In the genomic region with DNA sequence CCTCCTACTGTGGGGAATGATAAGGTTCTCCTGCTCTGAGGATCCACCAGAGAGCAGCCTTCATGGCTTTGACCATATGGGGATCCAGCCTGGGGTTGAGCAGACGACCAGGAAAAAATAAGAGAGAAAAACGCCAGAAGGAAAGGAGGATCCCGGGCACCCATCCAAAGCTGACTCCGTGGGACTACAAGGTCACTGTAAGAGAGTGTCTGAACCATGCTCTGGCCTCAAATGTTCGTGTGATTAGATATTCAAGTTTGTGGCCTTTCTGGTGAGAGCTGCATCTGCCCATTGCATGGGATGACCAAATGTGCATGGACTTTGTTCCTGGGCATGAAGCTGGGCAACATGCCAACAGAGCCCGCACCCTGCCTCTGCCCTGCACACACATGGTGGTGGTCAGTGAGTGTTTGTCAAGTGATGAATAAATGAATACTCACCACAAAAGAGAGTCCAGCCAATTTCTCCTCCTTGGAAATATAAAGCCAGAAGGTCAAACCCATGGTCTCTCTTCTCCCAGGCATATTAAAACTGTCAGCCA, we compare ENCODE assay signal across 11 cellular contexts.
DNase-seq lines count a peak whose midpoint lies in the region; ATAC-seq, FAIRE-seq and TF ChIP-seq lines count a peak whose summit lies in the region.
"Had no signal": no experiment of that assay in that cellular context is flagged by ENCODE, and none has a peak within 500 bp of the region (broad histone marks: within the 10 kb centered on the region; RNA-seq: fewer than 3 reads in every experiment).

No MANE protein-coding gene starts in this region.

- no peak overlapping the region for H2AFZ ChIP-seq in H1 (ENCODE audit: low read length)

- intact Hi-C loops in spleen (cut with DNase I; ENCODE audit: low total_unique reads): no loop called here

- H4K20me1 ChIP-seq in H1 (replicated peaks in 1 of 2; ENCODE audit: control insufficient read depth in 1 of 2, insufficient read depth in 2 of 2, low read length in 2 of 2): no peaks in the 10 kb centered on the region

- ATAC-seq in omental fat pad (ENCODE audit: low FRiP score): no peak

- POLR2A ChIA-PET in H1 (lab: Charles Lee; ENCODE audit: partially characterized antibody): no interaction called here

- no peak overlapping the region for H2AK5ac ChIP-seq in H1 (ENCODE audit: low read depth, low read length)

- H3K23me2 ChIP-seq in H1 (ENCODE audit: low read depth, low read length): no peaks in the 10 kb centered on the region

- CTCF ChIA-PET in H1 (lab: Charles Lee; ENCODE audit: partially characterized antibody): no interaction called here

- peaks cover 0 to 3% (median 0%) of the 10 kb centered on the region in 4 experiments; a peak in 2 of 7 replicates for H3K4me1 ChIP-seq in H1 (replicated peaks in 1 of 4; ENCODE audit: control insufficient read depth in 3 of 4, insufficient read depth in 4 of 4, low read length in 3 of 4)
- H3K4me1 ChIP-seq in spleen: peaks cover 14 to 73% (median 47%) of the 10 kb centered on the region in 6 donors

- H3K9me3 Mint-ChIP-seq in activated naive CD4-positive, alpha-beta T cell treated with anti-CD3 and anti-CD28 coated beads, Interleukin-2, amount 50 U/mL, for 24 hours: no peaks in the 10 kb centered on the region

- FAIRE-seq in H1 (lab: Jason Lieb, UNC): no peak

- no peak overlapping the region for H3K4ac ChIP-seq in H1 (replicated peaks; ENCODE audit: insufficient read length, low read depth, low read length)

- no peak overlapping the region for H4K8ac ChIP-seq in H1 (ENCODE audit: extremely low read depth, insufficient read depth, low read length)

- no peak overlapping the region for H2BK5ac ChIP-seq in H1 (ENCODE audit: low read depth, low read length)

- 89% methylated on average over 6 of the region's 6 CpGs; no CpG with 5 or more reads in 1 of the 2 experiments for WGBS in H1 (ENCODE audit: extremely low coverage in 1 of 2, insufficient coverage in 1 of 2, insufficient read length in 1 of 2, insufficient replicate concordance in 2 of 2, low coverage in 1 of 2, low lambda C conversion rate in 2 of 2, missing lambda C conversion rate in 1 of 2), 2 experiments
- 63 to 78% (median 66%) methylated on average over 6 of the region's 6 CpGs for WGBS in spleen, 5 donors

- no peak overlapping the region for H4K91ac ChIP-seq in H1 (replicated peaks; ENCODE audit: insufficient read length, low read length)

- no peaks in the 10 kb centered on the region for H3K79me2 ChIP-seq in H1 (ENCODE audit: control insufficient read depth in 1 of 2, insufficient read depth in 2 of 2, low read length in 2 of 2)

- H3K9me3 ChIP-seq in H1 (ENCODE audit: insufficient read depth in 2 of 2, low read depth in 1 of 2, low read length in 1 of 2) (no peaks in the 10 kb centered on the region), spleen (no peaks in the 10 kb centered on the region)

- no peak for DNase-seq in activated naive CD4-positive, alpha-beta T cell treated with anti-CD3 and anti-CD28 coated beads, Interleukin-2, amount 50 U/mL, for 16 hours
- peak; percentile 93 for DNase-seq in RPMI7951 (ENCODE audit: low read depth)
- no peak for DNase-seq in H1 (ENCODE audit: low read depth in 1 of 2, low spot score in 2 of 2)
- no peak for DNase-seq in spleen
- DNase-seq in stimulated activated CD4-positive, alpha-beta T cell treated with anti-CD3 and anti-CD28 coated beads, Interleukin-4, amount 100 ng/mL, for 4 hours: no peak
- no peak for DNase-seq in NCI-H2107 treated with DMSO at 0.1 percent for 48 hours (lab: John Stamatoyannopoulos, UW; ENCODE audit: unreplicated experiment)
- no peak for DNase-seq in omental fat pad (ENCODE audit: low spot score)
- DNase-seq: NCI-H1092 treated with DMSO at 0.1 percent for 48 hours had no signal

- no peak for TF ChIP-seq RAD21 in H1 (IDR thresholded peaks at IDR 0.05 in 1 of 2, conservative IDR thresholded peaks at IDR 0.05 in 1 of 2; ENCODE audit: low read depth in 2 of 2, low read length in 2 of 2)

- H3K4me3 Mint-ChIP-seq in activated naive CD4-positive, alpha-beta T cell treated with anti-CD3 and anti-CD28 coated beads, Interleukin-2, amount 50 U/mL, for 24 hours: no peak overlapping the region
- H3K4me3 Mint-ChIP-seq: B cell had no signal

- TF ChIP-seq CTCF in H1 (IDR thresholded peaks at IDR 0.05; ENCODE audit: control extremely low read depth in 1 of 3, insufficient read depth in 1 of 3, low read depth in 1 of 3, low read length in 3 of 3): no peak
- no peak for TF ChIP-seq CTCF in spleen (IDR thresholded peaks at IDR 0.05 in 8 of 11, conservative IDR thresholded peaks at IDR 0.05 in 3 of 11)
- TF ChIP-seq CTCF in omental fat pad (IDR thresholded peaks at IDR 0.05): no peak

- H3K27me3 ChIP-seq in H1 (replicated peaks in 1 of 4; ENCODE audit: control insufficient read depth in 3 of 4, extremely low read depth in 1 of 4, insufficient read depth in 3 of 4, low read length in 3 of 4): no peaks in the 10 kb centered on the region
- H3K27me3 ChIP-seq in spleen (replicated peaks in 1 of 7): no peaks in the 10 kb centered on the region

- no peak overlapping the region for H3K14ac ChIP-seq in H1 (ENCODE audit: insufficient read length)

- H2BK15ac ChIP-seq in H1 (ENCODE audit: low read length): no peak overlapping the region

- TF ChIP-seq POLR2A in H1 (IDR thresholded peaks at IDR 0.05; ENCODE audit: control extremely low read depth in 1 of 2, low read depth in 2 of 2, low read length in 2 of 2): no peak
- no peak for TF ChIP-seq POLR2A in spleen (IDR thresholded peaks at IDR 0.05)

- no peak overlapping the region for H4K5ac ChIP-seq in H1 (ENCODE audit: insufficient read length, low read depth, low read length)

- no peak overlapping the region for H3K23ac ChIP-seq in H1 (ENCODE audit: insufficient read length)

- no peaks in the 10 kb centered on the region for H3K36me3 ChIP-seq in H1 (ENCODE audit: control insufficient read depth in 2 of 4, insufficient read depth in 4 of 4, low read length in 3 of 4)
- no peaks in the 10 kb centered on the region for H3K36me3 ChIP-seq in spleen

- H3K36me3 Mint-ChIP-seq in activated naive CD4-positive, alpha-beta T cell treated with anti-CD3 and anti-CD28 coated beads, Interleukin-2, amount 50 U/mL, for 24 hours: peaks cover 5% of the 10 kb centered on the region

- H3K18ac ChIP-seq in H1 (ENCODE audit: extremely low read depth, low read length): no peak overlapping the region

- H3K4me3 ChIP-seq in H1 (ENCODE audit: extremely low read depth in 1 of 4, insufficient read depth in 2 of 4, low read depth in 3 of 4, low read length in 4 of 4) (no peak overlapping the region), spleen (no peak overlapping the region)
- H3K4me3 ChIP-seq: skin epidermis had no signal

- H2BK120ac ChIP-seq in H1 (replicated peaks; ENCODE audit: low read depth, low read length): no peak overlapping the region

- H3K27ac ChIP-seq in H1 (ENCODE audit: low read depth, low read length) (no peak overlapping the region), spleen (peak overlapping the region in 7 of 8 donors; percentile 25 to 73 (median 68))

- H3K56ac ChIP-seq in H1 (replicated peaks; ENCODE audit: insufficient read length, low read depth, low read length): no peak overlapping the region

- no peak for TF ChIP-seq EP300 in H1 (IDR thresholded peaks at IDR 0.05; ENCODE audit: borderline replicate concordance in 1 of 2, low read depth in 2 of 2, low read length in 2 of 2)

- H3K4me2 ChIP-seq in H1 (ENCODE audit: insufficient read depth in 1 of 2, low read depth in 2 of 2, low read length in 2 of 2): no peak overlapping the region

- H2BK20ac ChIP-seq in H1 (ENCODE audit: low read length): 0 out of 2 replicates have a peak overlapping the region, but pooled peaks have one; percentile 90

- H3K4me1 Mint-ChIP-seq in activated naive CD4-positive, alpha-beta T cell treated with anti-CD3 and anti-CD28 coated beads, Interleukin-2, amount 50 U/mL, for 24 hours: peaks cover 91% of the 10 kb centered on the region

- no peak overlapping the region for H3K9ac ChIP-seq in H1 (replicated peaks in 1 of 4; ENCODE audit: extremely low read depth in 1 of 4, low read depth in 3 of 4, low read length in 3 of 4)

- no peaks in the 10 kb centered on the region for H3K79me1 ChIP-seq in H1 (ENCODE audit: low read depth, low read length)

- no peaks in the 10 kb centered on the region for H3K27me3 Mint-ChIP-seq in activated naive CD4-positive, alpha-beta T cell treated with anti-CD3 and anti-CD28 coated beads, Interleukin-2, amount 50 U/mL, for 24 hours

- no peak overlapping the region; the same call in 1 of the 2 replicates for H2BK12ac ChIP-seq in H1 (ENCODE audit: low read depth, low read length)

- H3K27ac Mint-ChIP-seq in activated naive CD4-positive, alpha-beta T cell treated with anti-CD3 and anti-CD28 coated beads, Interleukin-2, amount 50 U/mL, for 24 hours: peak overlapping the region; percentile 64
- H3K27ac Mint-ChIP-seq: B cell had no signal

TF ChIP-seq in H1, 55 proteins besides CTCF, POLR2A, EP300 and RAD21:
- TF ChIP-seq EGR1 (IDR thresholded peaks at IDR 0.05; ENCODE audit: borderline replicate concordance, low read depth, low read length): no peak
